ENCODE assay signal across 8 cellular contexts in genomic region chr11:118997627-118998387, GRCh38. TPM values are rescaled to one million over a fixed set of nuclear protein-coding genes. Genes with fewer than 3 reads are reported as not detected.
A peak's percentile ranks its signal among the peaks of the same experiment; 100 is the strongest.
DNase-seq lines count a peak whose midpoint lies in the region; TF ChIP-seq lines count a peak whose summit lies in the region.

A gene with protein sequence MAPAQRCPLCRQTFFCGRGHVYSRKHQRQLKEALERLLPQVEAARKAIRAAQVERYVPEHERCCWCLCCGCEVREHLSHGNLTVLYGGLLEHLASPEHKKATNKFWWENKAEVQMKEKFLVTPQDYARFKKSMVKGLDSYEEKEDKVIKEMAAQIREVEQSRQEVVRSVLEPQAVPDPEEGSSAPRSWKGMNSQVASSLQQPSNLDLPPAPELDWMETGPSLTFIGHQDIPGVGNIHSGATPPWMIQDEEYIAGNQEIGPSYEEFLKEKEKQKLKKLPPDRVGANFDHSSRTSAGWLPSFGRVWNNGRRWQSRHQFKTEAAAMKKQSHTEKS (plus strand): TSS chr11:118998138. CDS start chr11:118998198, 60 bp downstream.

- POLR2A ChIA-PET in activated CD8-positive, alpha-beta memory T cell treated with anti-CD3 and anti-CD28 coated beads for 36 hours (lab: Charles Lee) = interaction anchor here (0.5 to 2.4 kb wide), 9 partner anchors 10 to 1836 kb away, joined by 3 to 18 read pairs (median 3); partner anchors contain the start of genes RPS25 and TRAPPC4

- peak; percentile 92 for DNase-seq in COLO668 (lab: John Stamatoyannopoulos, UW; ENCODE audit: unreplicated experiment)
- DNase-seq in GM20000 (ENCODE audit: low spot score) = peak; percentile 99
- peak; percentile 75 for DNase-seq in HS-5 (ENCODE audit: low read depth)
- peak; percentile 61 for DNase-seq in NK-92 (lab: John Stamatoyannopoulos, UW; ENCODE audit: unreplicated experiment)
- DNase-seq in effector CD8-positive, alpha-beta T cell (lab: John Stamatoyannopoulos, UW) = peak; percentile 92
- DNase-seq in medulla oblongata (ENCODE audit: extremely low spot score) = peak; percentile 98
- DNase-seq in stimulated activated CD8-positive, alpha-beta memory T cell treated with anti-CD3 and anti-CD28 coated beads, Interleukin-12 subunit alpha, Interleukin-12 subunit beta, amount 100 ng/mL, for 1 hour (ENCODE audit: low read depth) = peak; percentile 92

- TF ChIP-seq CTCF in GM20000 (IDR thresholded peaks at IDR 0.05; ENCODE audit: extremely low read depth, missing control alignments) = no peak

- CTCF ChIA-PET in activated CD8-positive, alpha-beta memory T cell treated with anti-CD3 and anti-CD28 coated beads for 36 hours (lab: Charles Lee) = interaction anchor here (0.6 to 1.8 kb wide), 7 partner anchors 18 to 121 kb away, joined by 3 to 5 read pairs (median 3); partner anchors contain the start of gene VPS11

RNA-seq across cellular contexts. Expression of the gene that starts here (rescaled TPM):
- total RNA-seq in activated CD8-positive, alpha-beta memory T cell treated with anti-CD3 and anti-CD28 coated beads for 36 hours = 10 to 100 TPM; 32.7 to 33.4 TPM

Comparison
In these comparisons a context has a peak if more than half of its experiments do, and no peak if none do; other contexts are left out.
1. Peak in every context shown above with its lines: DNase-seq.